In genomic region chr10:118349235-118349634, GRCh38 we compare ENCODE assay signal across 30 cellular contexts.
"Had no signal": no experiment of that assay in that cellular context is flagged by ENCODE, and none has a peak within 500 bp of the region (broad histone marks: within the 10 kb centered on the region; RNA-seq: fewer than 3 reads in every experiment).

No MANE protein-coding gene starts in this region.

- ATAC-seq: activated naive CD8-positive, alpha-beta T cell treated with anti-CD3 and anti-CD28 coated beads, Interleukin-2, amount 50 U/mL, for 24 hours; activated T-cell treated with anti-CD3 and anti-CD28 coated beads, Interleukin-2, amount 50 U/mL, for 72 hours; activated T-helper 17 cell treated with anti-CD3 and anti-CD28 coated beads, Interleukin-2, amount 50 U/mL, for 72 hours; K562; PC-3 had no signal

- H3K9me3 Mint-ChIP-seq: activated CD4-positive, alpha-beta T cell treated with anti-CD3 and anti-CD28 coated beads, Interleukin-2, amount 10 ng/mL, durations not matched to agents 7 days and 5 days; activated naive CD4-positive, alpha-beta T cell treated with anti-CD3 and anti-CD28 coated beads, Interleukin-2, amount 50 U/mL, for 24 hours; activated naive CD8-positive, alpha-beta T cell treated with anti-CD3 and anti-CD28 coated beads, Interleukin-2, amount 50 U/mL, for 24 hours; activated T-cell treated with anti-CD3 and anti-CD28 coated beads, Interleukin-2, amount 50 U/mL, for 72 hours; activated T-helper 17 cell treated with anti-CD3 and anti-CD28 coated beads, Interleukin-2, amount 50 U/mL, for 72 hours; T-helper 1 cell treated with Interleukin-12 subunit alpha and Interleukin-12 subunit beta and Interleukin-4 antibody, amounts not matched to agents 30 μg/mL and 1 μg/mL, for 36 hours; T-helper 2 cell treated with Interferon-gamma antibody and Interleukin-4, amounts not matched to agents 5 μg/mL and 100 μg/mL, for 36 hours had no signal

- H3K36me3 Mint-ChIP-seq: activated naive CD4-positive, alpha-beta T cell treated with anti-CD3 and anti-CD28 coated beads, Interleukin-2, amount 50 U/mL, for 24 hours; brain had no signal

- H3K4me3 Mint-ChIP-seq: activated CD4-positive, alpha-beta T cell treated with anti-CD3 and anti-CD28 coated beads, Interleukin-2, amount 10 ng/mL, durations not matched to agents 7 days and 5 days; activated naive CD4-positive, alpha-beta T cell treated with anti-CD3 and anti-CD28 coated beads, Interleukin-2, amount 50 U/mL, for 24 hours; activated naive CD8-positive, alpha-beta T cell treated with anti-CD3 and anti-CD28 coated beads, Interleukin-2, amount 50 U/mL, for 24 hours; activated T-cell treated with anti-CD3 and anti-CD28 coated beads, Interleukin-2, amount 50 U/mL, for 72 hours; activated T-helper 17 cell treated with anti-CD3 and anti-CD28 coated beads, Interleukin-2, amount 50 U/mL, for 72 hours; brain; T-helper 1 cell treated with Interleukin-12 subunit alpha and Interleukin-12 subunit beta and Interleukin-4 antibody, amounts not matched to agents 30 μg/mL and 1 μg/mL, for 36 hours; T-helper 2 cell treated with Interferon-gamma antibody and Interleukin-4, amounts not matched to agents 5 μg/mL and 100 μg/mL, for 36 hours had no signal

- H3K27ac Mint-ChIP-seq: activated CD4-positive, alpha-beta T cell treated with anti-CD3 and anti-CD28 coated beads, Interleukin-2, amount 10 ng/mL, durations not matched to agents 7 days and 5 days; activated naive CD4-positive, alpha-beta T cell treated with anti-CD3 and anti-CD28 coated beads, Interleukin-2, amount 50 U/mL, for 24 hours; activated naive CD8-positive, alpha-beta T cell treated with anti-CD3 and anti-CD28 coated beads, Interleukin-2, amount 50 U/mL, for 24 hours; activated T-cell treated with anti-CD3 and anti-CD28 coated beads, Interleukin-2, amount 50 U/mL, for 72 hours; activated T-helper 17 cell treated with anti-CD3 and anti-CD28 coated beads, Interleukin-2, amount 50 U/mL, for 72 hours; brain; T-helper 1 cell treated with Interleukin-12 subunit alpha and Interleukin-12 subunit beta and Interleukin-4 antibody, amounts not matched to agents 30 μg/mL and 1 μg/mL, for 36 hours; T-helper 2 cell treated with Interferon-gamma antibody and Interleukin-4, amounts not matched to agents 5 μg/mL and 100 μg/mL, for 36 hours had no signal

- DNase-seq: activated CD4-positive, alpha-beta T cell treated with anti-CD3 and anti-CD28 coated beads, Interleukin-2, amount 10 ng/mL, durations not matched to agents 7 days and 5 days; activated effector memory CD4-positive, alpha-beta T cell treated with anti-CD3 and anti-CD28 coated beads, Interleukin-2, amount 50 U/mL, for 16 hours; activated naive CD4-positive, alpha-beta T cell; activated naive CD8-positive, alpha-beta T cell treated with anti-CD3 and anti-CD28 coated beads, Interleukin-2, amount 50 U/mL, for 24 hours; activated T-cell treated with anti-CD3 and anti-CD28 coated beads, Interleukin-2, amount 50 U/mL, for 1 hour; activated T-cell treated with anti-CD3 and anti-CD28 coated beads, Interleukin-2, amount 50 U/mL, for 72 hours; anterior cingulate cortex; central memory CD4-positive, alpha-beta T cell; NCI-H1048; NCI-H1105 treated with DMSO at 0.1 percent for 48 hours; NCI-H1436; NCI-H1694; NCI-H1930; NCI-H2081 treated with DMSO at 0.1 percent for 48 hours; NCI-H226; NCI-H446 treated with DMSO at 0.1 percent for 48 hours; NCI-H524; NCI-H69; NCI-H82; PC-3; Peyer's patch; RPMI8226; SHP77 treated with DMSO at 0.1 percent for 48 hours; SK-N-SH had no signal

- H3K4me1 Mint-ChIP-seq: activated CD4-positive, alpha-beta T cell treated with anti-CD3 and anti-CD28 coated beads, Interleukin-2, amount 10 ng/mL, durations not matched to agents 7 days and 5 days; activated naive CD4-positive, alpha-beta T cell treated with anti-CD3 and anti-CD28 coated beads, Interleukin-2, amount 50 U/mL, for 24 hours; activated naive CD8-positive, alpha-beta T cell treated with anti-CD3 and anti-CD28 coated beads, Interleukin-2, amount 50 U/mL, for 24 hours; brain had no signal
